Comparison of ENCODE assay signal across 1 cellular context in genomic region chr22:20495861-20496681, GRCh38.
A peak's percentile ranks its signal among the peaks of the same experiment; 100 is the strongest.
TF ChIP-seq lines count a peak whose summit lies in the region.

No MANE protein-coding gene starts in this region.

TF ChIP-seq in HepG2, 621 proteins besides CTCF, POLR2A, EP300 and RAD21 (continued from another document and continues in another):
- TF ChIP-seq, protein P1, sequence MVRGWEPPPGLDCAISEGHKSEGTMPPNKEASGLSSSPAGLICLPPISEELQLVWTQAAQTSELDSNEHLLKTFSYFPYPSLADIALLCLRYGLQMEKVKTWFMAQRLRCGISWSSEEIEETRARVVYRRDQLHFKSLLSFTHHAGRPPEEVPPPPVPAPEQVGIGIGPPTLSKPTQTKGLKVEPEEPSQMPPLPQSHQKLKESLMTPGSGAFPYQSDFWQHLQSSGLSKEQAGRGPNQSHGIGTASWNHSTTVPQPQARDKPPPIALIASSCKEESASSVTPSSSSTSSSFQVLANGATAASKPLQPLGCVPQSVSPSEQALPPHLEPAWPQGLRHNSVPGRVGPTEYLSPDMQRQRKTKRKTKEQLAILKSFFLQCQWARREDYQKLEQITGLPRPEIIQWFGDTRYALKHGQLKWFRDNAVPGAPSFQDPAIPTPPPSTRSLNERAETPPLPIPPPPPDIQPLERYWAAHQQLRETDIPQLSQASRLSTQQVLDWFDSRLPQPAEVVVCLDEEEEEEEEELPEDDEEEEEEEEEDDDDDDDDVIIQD (CRISPR knock-in tag; IDR thresholded peaks at IDR 0.05; ENCODE audit: low read depth), result no peak
- TF ChIP-seq, protein P2, sequence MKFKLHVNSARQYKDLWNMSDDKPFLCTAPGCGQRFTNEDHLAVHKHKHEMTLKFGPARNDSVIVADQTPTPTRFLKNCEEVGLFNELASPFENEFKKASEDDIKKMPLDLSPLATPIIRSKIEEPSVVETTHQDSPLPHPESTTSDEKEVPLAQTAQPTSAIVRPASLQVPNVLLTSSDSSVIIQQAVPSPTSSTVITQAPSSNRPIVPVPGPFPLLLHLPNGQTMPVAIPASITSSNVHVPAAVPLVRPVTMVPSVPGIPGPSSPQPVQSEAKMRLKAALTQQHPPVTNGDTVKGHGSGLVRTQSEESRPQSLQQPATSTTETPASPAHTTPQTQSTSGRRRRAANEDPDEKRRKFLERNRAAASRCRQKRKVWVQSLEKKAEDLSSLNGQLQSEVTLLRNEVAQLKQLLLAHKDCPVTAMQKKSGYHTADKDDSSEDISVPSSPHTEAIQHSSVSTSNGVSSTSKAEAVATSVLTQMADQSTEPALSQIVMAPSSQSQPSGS (CRISPR knock-in tag; IDR thresholded peaks at IDR 0.05), result 0 out of 2 replicates have a peak, but pooled peaks have one; percentile 19
- TF ChIP-seq ZNF296 (CRISPR knock-in tag; conservative IDR thresholded peaks at IDR 0.05) (no peak), PRPF4 (IDR thresholded peaks at IDR 0.05; ENCODE audit: low read depth, low read length, poor library complexity, severe bottlenecking) (no peak), ZFP36L2 (CRISPR knock-in tag; IDR thresholded peaks at IDR 0.05) (no peak), ASH2L (IDR thresholded peaks at IDR 0.05; ENCODE audit: insufficient read length, low read depth, low read length) (no peak), SOX6 (IDR thresholded peaks at IDR 0.05) (no peak), SOX6 (CRISPR knock-in tag; IDR thresholded peaks at IDR 0.05) (peak; percentile 41; the same call in 1 of the 2 replicates), YEATS4 (CRISPR knock-in tag; IDR thresholded peaks at IDR 0.05; ENCODE audit: borderline replicate concordance) (peak; percentile 46; the same call in 1 of the 2 replicates), GFI1 (CRISPR knock-in tag; IDR thresholded peaks at IDR 0.05; ENCODE audit: borderline replicate concordance) (peak; percentile 57; the same call in 1 of the 2 replicates), ZMYM4 (CRISPR knock-in tag; IDR thresholded peaks at IDR 0.05) (no peak), DNMT1 (CRISPR knock-in tag; IDR thresholded peaks at IDR 0.05) (no peak), ZNF790 (CRISPR knock-in tag; IDR thresholded peaks at IDR 0.05; ENCODE audit: borderline replicate concordance) (no peak), NFIC (IDR thresholded peaks at IDR 0.05; ENCODE audit: low read length) (no peak), IRX3 (CRISPR knock-in tag; IDR thresholded peaks at IDR 0.05; ENCODE audit: borderline replicate concordance, low read depth) (no peak), ZNF282 (IDR thresholded peaks at IDR 0.05; ENCODE audit: partially characterized antibody) (no peak), ZNF510 (CRISPR knock-in tag; IDR thresholded peaks at IDR 0.05; ENCODE audit: low read depth) (0 out of 2 replicates have a peak, but pooled peaks have one; percentile 25), MED13 (CRISPR knock-in tag; IDR thresholded peaks at IDR 0.05) (no peak), ELF3 (CRISPR knock-in tag; IDR thresholded peaks at IDR 0.05) (no peak), NR2F2 (IDR thresholded peaks at IDR 0.05; ENCODE audit: borderline replicate concordance, low read depth) (no peak), ZNF160 (CRISPR knock-in tag; IDR thresholded peaks at IDR 0.05) (no peak; the same call in 1 of the 2 replicates), SUZ12 (IDR thresholded peaks at IDR 0.05; ENCODE audit: low read depth, low read length) (no peak), ZNF792 (CRISPR knock-in tag; IDR thresholded peaks at IDR 0.05) (peak; percentile 72), IKZF1 (IDR thresholded peaks at IDR 0.05) (no peak), NR2C2 (CRISPR knock-in tag; IDR thresholded peaks at IDR 0.05; ENCODE audit: borderline replicate concordance) (peak; percentile 17; the same call in 1 of the 2 replicates), SOX5 (CRISPR knock-in tag; IDR thresholded peaks at IDR 0.05; ENCODE audit: borderline replicate concordance) (peak; percentile 14; the same call in 1 of the 2 replicates), ZSCAN29 (CRISPR knock-in tag; conservative IDR thresholded peaks at IDR 0.05) (no peak), ZNF20 (CRISPR knock-in tag; IDR thresholded peaks at IDR 0.05) (no peak), NCOR1 (IDR thresholded peaks at IDR 0.05; ENCODE audit: borderline replicate concordance, low read length) (no peak), FOXA1 (IDR thresholded peaks at IDR 0.05) (peak; percentile 41; the same call in 1 of the 2 replicates), FOXA1 (CRISPR knock-in tag; IDR thresholded peaks at IDR 0.05) (no peak), BRF2 (CRISPR knock-in tag; IDR thresholded peaks at IDR 0.05) (no peak), ZFP41 (CRISPR knock-in tag; IDR thresholded peaks at IDR 0.05; ENCODE audit: borderline replicate concordance) (no peak), ZNF446 (CRISPR knock-in tag; IDR thresholded peaks at IDR 0.05) (no peak), REL (CRISPR knock-in tag; conservative IDR thresholded peaks at IDR 0.05) (no peak), HOXA3 (CRISPR knock-in tag; IDR thresholded peaks at IDR 0.05) (peak; percentile 64; the same call in 1 of the 2 replicates), ZNF333 (CRISPR knock-in tag; IDR thresholded peaks at IDR 0.05; ENCODE audit: borderline replicate concordance) (no peak; the same call in 1 of the 2 replicates), ARID2 (CRISPR knock-in tag; IDR thresholded peaks at IDR 0.05; ENCODE audit: borderline replicate concordance) (no peak), RARA (CRISPR knock-in tag; IDR thresholded peaks at IDR 0.05) (peak; percentile 41), NR3C1 (CRISPR knock-in tag; IDR thresholded peaks at IDR 0.05) (no peak), NAIF1 (CRISPR knock-in tag; IDR thresholded peaks at IDR 0.05; ENCODE audit: borderline replicate concordance) (no peak), MAF1 (CRISPR knock-in tag; IDR thresholded peaks at IDR 0.05; ENCODE audit: borderline replicate concordance) (no peak), PLRG1 (conservative IDR thresholded peaks at IDR 0.05) (no peak), ZNF678 (CRISPR knock-in tag; IDR thresholded peaks at IDR 0.05) (no peak), THAP11 (CRISPR knock-in tag; IDR thresholded peaks at IDR 0.05) (peak; percentile 80), NFKBIZ (CRISPR knock-in tag; IDR thresholded peaks at IDR 0.05) (no peak), HNF4A (CRISPR knock-in tag; IDR thresholded peaks at IDR 0.05) (no peak), NFE2 (CRISPR knock-in tag; IDR thresholded peaks at IDR 0.05) (no peak), ZNF230 (CRISPR knock-in tag; IDR thresholded peaks at IDR 0.05) (peak; percentile 23; the same call in 1 of the 2 replicates), ZNF816 (CRISPR knock-in tag; IDR thresholded peaks at IDR 0.05; ENCODE audit: borderline replicate concordance) (no peak), MXD1 (CRISPR knock-in tag; IDR thresholded peaks at IDR 0.05) (no peak; the same call in 1 of the 2 replicates), KDM1A (CRISPR knock-in tag; IDR thresholded peaks at IDR 0.05) (no peak), PHB2 (IDR thresholded peaks at IDR 0.05; ENCODE audit: partially characterized antibody) (no peak), ZNF558 (CRISPR knock-in tag; IDR thresholded peaks at IDR 0.05; ENCODE audit: borderline replicate concordance) (no peak), SMYD3 (CRISPR knock-in tag; IDR thresholded peaks at IDR 0.05) (no peak), MYNN (CRISPR knock-in tag; IDR thresholded peaks at IDR 0.05; ENCODE audit: low read depth) (peak; percentile 72; the same call in 1 of the 2 replicates), HCFC1 (IDR thresholded peaks at IDR 0.05; ENCODE audit: low read depth, low read length) (no peak), PHF8 (CRISPR knock-in tag; IDR thresholded peaks at IDR 0.05) (peak; percentile 58), ZIK1 (CRISPR knock-in tag; IDR thresholded peaks at IDR 0.05; ENCODE audit: borderline replicate concordance, low read depth) (no peak)
- TF ChIP-seq, protein P3, sequence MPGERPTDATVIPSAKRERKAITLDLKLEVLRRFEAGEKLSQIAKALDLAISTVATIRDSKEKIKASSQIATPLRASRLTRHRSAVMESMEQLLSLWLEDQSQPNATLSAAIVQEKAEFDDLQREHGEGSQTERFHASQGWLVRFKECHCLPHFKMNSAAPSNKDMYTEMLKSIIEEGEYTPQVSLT (CRISPR knock-in tag; IDR thresholded peaks at IDR 0.05; ENCODE audit: borderline replicate concordance, low read depth), result no peak
- TF ChIP-seq, protein P4, sequence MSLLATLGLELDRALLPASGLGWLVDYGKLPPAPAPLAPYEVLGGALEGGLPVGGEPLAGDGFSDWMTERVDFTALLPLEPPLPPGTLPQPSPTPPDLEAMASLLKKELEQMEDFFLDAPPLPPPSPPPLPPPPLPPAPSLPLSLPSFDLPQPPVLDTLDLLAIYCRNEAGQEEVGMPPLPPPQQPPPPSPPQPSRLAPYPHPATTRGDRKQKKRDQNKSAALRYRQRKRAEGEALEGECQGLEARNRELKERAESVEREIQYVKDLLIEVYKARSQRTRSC (CRISPR knock-in tag; IDR thresholded peaks at IDR 0.05; ENCODE audit: low read depth), result 0 out of 2 replicates have a peak, but pooled peaks have one; percentile 73
- TF ChIP-seq, protein P5, sequence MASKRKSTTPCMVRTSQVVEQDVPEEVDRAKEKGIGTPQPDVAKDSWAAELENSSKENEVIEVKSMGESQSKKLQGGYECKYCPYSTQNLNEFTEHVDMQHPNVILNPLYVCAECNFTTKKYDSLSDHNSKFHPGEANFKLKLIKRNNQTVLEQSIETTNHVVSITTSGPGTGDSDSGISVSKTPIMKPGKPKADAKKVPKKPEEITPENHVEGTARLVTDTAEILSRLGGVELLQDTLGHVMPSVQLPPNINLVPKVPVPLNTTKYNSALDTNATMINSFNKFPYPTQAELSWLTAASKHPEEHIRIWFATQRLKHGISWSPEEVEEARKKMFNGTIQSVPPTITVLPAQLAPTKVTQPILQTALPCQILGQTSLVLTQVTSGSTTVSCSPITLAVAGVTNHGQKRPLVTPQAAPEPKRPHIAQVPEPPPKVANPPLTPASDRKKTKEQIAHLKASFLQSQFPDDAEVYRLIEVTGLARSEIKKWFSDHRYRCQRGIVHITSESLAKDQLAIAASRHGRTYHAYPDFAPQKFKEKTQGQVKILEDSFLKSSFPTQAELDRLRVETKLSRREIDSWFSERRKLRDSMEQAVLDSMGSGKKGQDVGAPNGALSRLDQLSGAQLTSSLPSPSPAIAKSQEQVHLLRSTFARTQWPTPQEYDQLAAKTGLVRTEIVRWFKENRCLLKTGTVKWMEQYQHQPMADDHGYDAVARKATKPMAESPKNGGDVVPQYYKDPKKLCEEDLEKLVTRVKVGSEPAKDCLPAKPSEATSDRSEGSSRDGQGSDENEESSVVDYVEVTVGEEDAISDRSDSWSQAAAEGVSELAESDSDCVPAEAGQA (IDR thresholded peaks at IDR 0.05; ENCODE audit: low read depth), result no peak
- TF ChIP-seq, protein P5 (CRISPR knock-in tag; IDR thresholded peaks at IDR 0.05; ENCODE audit: borderline replicate concordance), result no peak
- TF ChIP-seq, protein P6, sequence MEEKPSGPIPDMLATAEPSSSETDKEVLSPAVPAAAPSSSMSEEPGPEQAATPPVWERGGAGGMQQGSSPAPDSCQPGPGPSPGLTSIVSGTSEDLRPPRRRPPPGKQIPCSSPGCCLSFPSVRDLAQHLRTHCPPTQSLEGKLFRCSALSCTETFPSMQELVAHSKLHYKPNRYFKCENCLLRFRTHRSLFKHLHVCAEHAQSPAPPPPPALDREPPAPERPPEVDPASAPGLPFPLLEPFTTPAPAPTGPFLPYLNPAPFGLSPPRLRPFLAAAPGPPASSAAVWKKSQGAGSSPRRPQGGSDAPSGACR (CRISPR knock-in tag; IDR thresholded peaks at IDR 0.05), result no peak
- TF ChIP-seq, protein P7, sequence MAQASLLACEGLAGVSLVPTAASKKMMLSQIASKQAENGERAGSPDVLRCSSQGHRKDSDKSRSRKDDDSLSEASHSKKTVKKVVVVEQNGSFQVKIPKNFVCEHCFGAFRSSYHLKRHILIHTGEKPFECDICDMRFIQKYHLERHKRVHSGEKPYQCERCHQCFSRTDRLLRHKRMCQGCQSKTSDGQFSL (CRISPR knock-in tag; IDR thresholded peaks at IDR 0.05), result 0 out of 2 replicates have a peak, but pooled peaks have one; percentile 33
